9 cellular contexts compared by ENCODE assay signal in the genomic region with DNA sequence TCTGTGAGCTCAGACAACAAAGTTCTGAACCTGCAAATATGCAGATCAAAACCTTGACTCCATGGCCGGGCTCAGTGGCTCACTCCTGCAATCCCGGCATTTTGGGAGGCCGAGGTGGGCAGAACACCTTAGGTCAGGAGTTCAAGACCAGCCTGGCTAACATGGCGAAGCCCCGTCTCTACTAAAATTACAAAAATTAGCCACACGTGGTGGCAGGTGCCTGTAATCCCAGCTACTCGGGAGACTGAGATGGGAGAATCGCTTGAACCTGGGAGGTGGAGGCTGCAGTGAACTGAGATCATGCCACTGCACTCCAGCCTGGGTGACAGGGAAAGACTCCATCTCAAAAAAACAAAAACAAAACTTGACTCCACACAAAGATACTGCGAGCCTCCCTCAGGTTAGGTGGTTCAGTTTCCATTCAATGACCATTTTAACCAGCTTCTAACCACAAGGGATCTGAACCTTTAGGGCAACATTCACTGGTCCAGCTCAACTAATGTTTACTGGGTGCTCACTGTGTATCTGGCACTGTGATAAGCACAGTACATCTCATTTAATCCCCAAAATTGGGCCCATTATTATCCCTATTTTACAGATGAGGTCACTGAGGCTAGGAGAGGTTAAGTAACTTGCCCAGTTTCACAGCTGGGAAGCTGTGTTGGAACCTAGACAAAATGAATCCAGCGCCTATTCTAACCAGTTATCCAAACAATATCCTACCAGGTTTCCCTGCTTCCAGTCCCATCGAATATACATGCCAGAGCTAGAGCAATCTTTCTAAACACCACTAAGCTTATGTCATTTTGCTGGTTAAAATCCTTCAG. TPM values are rescaled to one million over a fixed set of nuclear protein-coding genes. Genes with fewer than 3 reads are reported as not detected.
DNase-seq lines count a peak whose midpoint lies in the region; ATAC-seq and TF ChIP-seq lines count a peak whose summit lies in the region.
"Had no signal": no experiment of that assay in that cellular context is flagged by ENCODE, and none has a peak within 500 bp of the region (broad histone marks: within the 10 kb centered on the region; RNA-seq: fewer than 3 reads in every experiment).

No MANE protein-coding gene starts in this region.

- no peak overlapping the region for H2AK9ac ChIP-seq in IMR-90 (replicated peaks; ENCODE audit: low read depth, low read length, poor library complexity)

- POLR2A ChIA-PET in IMR-90 (lab: Charles Lee; ENCODE audit: unreplicated experiment), result no interaction called here

- H3K36me3 ChIP-seq in BE2C (peaks cover 57% of the 10 kb centered on the region), IMR-90 (ENCODE audit: control insufficient read depth, insufficient read depth, low read length) (peaks cover 33% of the 10 kb centered on the region), brain microvascular endothelial cell (replicated peaks) (peaks cover 43% of the 10 kb centered on the region), mesodermal cell (ENCODE audit: control insufficient read depth, insufficient read depth, low read length) (peaks cover 54% of the 10 kb centered on the region)

- H3K27ac ChIP-seq in IMR-90 (ENCODE audit: insufficient read depth, low read length), result peak overlapping the region; percentile 22; the same call in 1 of the 2 replicates
- H3K27ac ChIP-seq in brain microvascular endothelial cell, result peak overlapping the region; percentile 84
- no peak overlapping the region for H3K27ac ChIP-seq in mesodermal cell (ENCODE audit: low read depth, low read length, severe bottlenecking)

- intact Hi-C loops in IMR-90 (cut with micrococcal nuclease), result no loop called here

- 0 out of 2 replicates have a peak overlapping the region, but pooled peaks have one; percentile 45 for H3K4ac ChIP-seq in IMR-90 (ENCODE audit: low read depth, low read length)

- peak overlapping the region; percentile 58; the same call in 1 of the 2 replicates for H3K9ac ChIP-seq in IMR-90 (ENCODE audit: low read depth, low read length)

- H3K18ac ChIP-seq in IMR-90 (ENCODE audit: low read depth, low read length), result no peak overlapping the region

- peak overlapping the region; percentile 40; the same call in 1 of the 2 replicates for H3K14ac ChIP-seq in IMR-90 (replicated peaks; ENCODE audit: low read depth, low read length)

- DNase-seq in BE2C (no peak), IMR-90 (peak; percentile 29), brain microvascular endothelial cell (no peak), cerebellar cortex (ENCODE audit: low spot score) (no peak)
- DNase-seq: NCI-H1048 had no signal

- H2BK20ac ChIP-seq in IMR-90 (ENCODE audit: low read depth, low read length), result no peak overlapping the region

- H3K27me3 ChIP-seq in BE2C (no peaks in the 10 kb centered on the region), IMR-90 (ENCODE audit: control insufficient read depth, insufficient read depth, low read length) (no peaks in the 10 kb centered on the region), brain microvascular endothelial cell (replicated peaks) (no peaks in the 10 kb centered on the region)

- no peak for TF ChIP-seq POLR2A in IMR-90 (IDR thresholded peaks at IDR 0.05; ENCODE audit: low read depth, low read length)

- H2BK120ac ChIP-seq in IMR-90 (ENCODE audit: low read depth, low read length), result no peak overlapping the region

- H4K5ac ChIP-seq in IMR-90 (ENCODE audit: low read depth, low read length), result no peak overlapping the region

- in situ Hi-C loops in IMR-90 (cut with MboI; ENCODE audit: low sequenced_read_pairs) (loop anchor here (10.0 to 25.0 kb wide), 2 partner anchors 176 to 706 kb away; no protein-coding TSS in a partner anchor), brain microvascular endothelial cell (cut with HindIII; ENCODE audit: low pct_ligation_motif_present, low sequenced_read_pairs) (no loop called here)

- peak overlapping the region; percentile 71 for H3K4me2 ChIP-seq in IMR-90 (ENCODE audit: low read depth, low read length)

- H4K91ac ChIP-seq in IMR-90 (ENCODE audit: insufficient read depth, low read depth, low read length), result no peak overlapping the region

- H3K23ac ChIP-seq in IMR-90 (ENCODE audit: low read depth, low read length), result peak overlapping the region; percentile 87

- peaks cover 21 to 42% of the 10 kb centered on the region in 2 experiments for H3K79me1 ChIP-seq in IMR-90 (ENCODE audit: low read depth in 1 of 2, low read length in 2 of 2)

- peak overlapping the region; percentile 87 for H3K4me3 ChIP-seq in BE2C (ENCODE audit: low read depth, low read length)
- H3K4me3 ChIP-seq in IMR-90 (ENCODE audit: insufficient read depth, low read depth, low read length), result peak overlapping the region; percentile 76
- peak overlapping the region; percentile 95 for H3K4me3 ChIP-seq in brain microvascular endothelial cell (ENCODE audit: low read depth, low read length)
- H3K4me3 ChIP-seq in mesodermal cell (ENCODE audit: extremely low read depth, insufficient read depth, low read length, poor library complexity, severe bottlenecking), result peak overlapping the region; percentile 91

- H2AFZ ChIP-seq in IMR-90 (replicated peaks; ENCODE audit: low read length, poor library complexity), result no peak overlapping the region

- no peak overlapping the region for H2BK5ac ChIP-seq in IMR-90 (ENCODE audit: low read depth, low read length, poor library complexity, severe bottlenecking)

- no peak for ATAC-seq in IMR-90 (ENCODE audit: low read depth)
- no peak for ATAC-seq in GM21717 (IDR thresholded peaks at IDR 0.05; ENCODE audit: unreplicated experiment)
- no peak for ATAC-seq in HG02884 (IDR thresholded peaks at IDR 0.05; ENCODE audit: unreplicated experiment)
- no peak for ATAC-seq in HG03196 (IDR thresholded peaks at IDR 0.05; ENCODE audit: unreplicated experiment)

- no peak overlapping the region for H3K56ac ChIP-seq in IMR-90 (ENCODE audit: extremely low read depth, insufficient read depth, low read length)

- dilution Hi-C loops in IMR-90 (cut with HindIII; ENCODE audit: low sequenced_read_pairs, unreplicated experiment), result no loop called here

- peaks cover 18% of the 10 kb centered on the region for H3K9me1 ChIP-seq in IMR-90 (ENCODE audit: insufficient read depth, low read length)

- no TSS peak for BruUV-seq in IMR-90 (replicated peaks; lab: Mats Ljungman, UMichigan)

- no peak for TF ChIP-seq RAD21 in IMR-90 (IDR thresholded peaks at IDR 0.05; ENCODE audit: low read length)

- TF ChIP-seq CTCF in BE2C (IDR thresholded peaks at IDR 0.05; ENCODE audit: low read depth, low read length) (no peak), IMR-90 (conservative IDR thresholded peaks at IDR 0.05; ENCODE audit: low read depth, low read length) (no peak), brain microvascular endothelial cell (IDR thresholded peaks at IDR 0.05; ENCODE audit: low read depth, low read length, missing control alignments) (no peak)

- H2AK5ac ChIP-seq in IMR-90 (ENCODE audit: low read depth, low read length), result 0 out of 2 replicates have a peak overlapping the region, but pooled peaks have one; percentile 10

- WGBS in IMR-90 (ENCODE audit: extremely low coverage in 2 of 2, insufficient read length in 1 of 2), 2 experiments, result 74% methylated on average over 4 of the region's 11 CpGs; no CpG with 5 or more reads in 1 of the 2 experiments
- WGBS in mesodermal cell (ENCODE audit: insufficient coverage in 2 of 2), 2 experiments, result 78 to 83% methylated on average over 11 of the region's 11 CpGs

- CTCF ChIA-PET in IMR-90 (lab: Yijun Ruan, JAX), result no interaction called here

- peaks cover 48% of the 10 kb centered on the region for H4K20me1 ChIP-seq in IMR-90 (ENCODE audit: insufficient read depth, low read length)

- H3K4me1 ChIP-seq in BE2C (no peaks in the 10 kb centered on the region; the same call in 1 of the 2 replicates), IMR-90 (ENCODE audit: control insufficient read depth, insufficient read depth, low read length) (peaks cover 7% of the 10 kb centered on the region), mesodermal cell (ENCODE audit: control insufficient read depth, insufficient read depth, low read length, poor library complexity, severe bottlenecking) (peaks cover 10% of the 10 kb centered on the region)

- no peaks in the 10 kb centered on the region for H3K9me3 ChIP-seq in BE2C
- H3K9me3 ChIP-seq in IMR-90 (ENCODE audit: control insufficient read depth, insufficient read depth, low read length), result no peaks in the 10 kb centered on the region
- H3K9me3 ChIP-seq in mesodermal cell (ENCODE audit: control insufficient read depth, low read length), result no peaks in the 10 kb centered on the region

- H2BK15ac ChIP-seq in IMR-90 (ENCODE audit: low read depth, low read length), result no peak overlapping the region

- no peak overlapping the region for H4K8ac ChIP-seq in IMR-90 (ENCODE audit: low read depth in 2 of 2, low read length in 2 of 2)

TF ChIP-seq in IMR-90, 13 proteins besides CTCF, POLR2A, EP300 and RAD21 (continues in another document):
- TF ChIP-seq ELK1 (IDR thresholded peaks at IDR 0.05; ENCODE audit: borderline replicate concordance, low read depth, low read length) (no peak), SMC3 (IDR thresholded peaks at IDR 0.05; ENCODE audit: low read depth, low read length) (no peak), MXI1 (IDR thresholded peaks at IDR 0.05; ENCODE audit: borderline replicate concordance, low read depth, low read length) (no peak), MAFK (IDR thresholded peaks at IDR 0.05; ENCODE audit: low read depth, low read length) (no peak), RCOR1 (IDR thresholded peaks at IDR 0.05; ENCODE audit: insufficient replicate concordance, low read length) (no peak)

RNA-seq across cellular contexts. Expression of gene SNRPB, which starts 1.8 kb away (rescaled TPM):
- 215 TPM for polyA plus RNA-seq in BE2C (2012; ENCODE audit: insufficient read depth, insufficient read length, low read depth)
- total RNA-seq in IMR-90 (2012; rRNA removed), result 103 and 109 TPM in 2 replicates
- 214 and 249 TPM in 2 replicates for polyA plus RNA-seq in IMR-90 (2012; rRNA removed)
- 295 and 345 TPM in 2 replicates for polyA plus RNA-seq in IMR-90 (2012; cell fraction: cytosol; rRNA removed)
- polyA plus RNA-seq in IMR-90 (2012; cell fraction: nucleus; rRNA removed; ENCODE audit: low replicate concordance), result 141 and 176 TPM in 2 replicates
- 349 TPM for polyA plus RNA-seq in mesodermal cell (2013, experiment 1 of 2)
- polyA plus RNA-seq in mesodermal cell (2013, experiment 2 of 2), result 281 TPM

RNA-seq across cellular contexts. Expression of gene ZNF343, which starts 39.9 kb away (rescaled TPM):
- 3.8 TPM for polyA plus RNA-seq in BE2C (2012; ENCODE audit: insufficient read depth, insufficient read length, low read depth)
- 18.9 and 26.2 TPM in 2 replicates for total RNA-seq in IMR-90 (2012; rRNA removed)
- polyA plus RNA-seq in IMR-90 (2012; rRNA removed), result 7.4 and 7.8 TPM in 2 replicates
- polyA plus RNA-seq in IMR-90 (2012; cell fraction: cytosol; rRNA removed), result 2.1 and 2.2 TPM in 2 replicates
- 8.1 and 31.6 TPM in 2 replicates for polyA plus RNA-seq in IMR-90 (2012; cell fraction: nucleus; rRNA removed; ENCODE audit: low replicate concordance)
- polyA plus RNA-seq in mesodermal cell (2013, experiment 1 of 2), result 7.2 TPM
- polyA plus RNA-seq in mesodermal cell (2013, experiment 2 of 2), result 6.6 TPM
